33 cellular contexts compared by ENCODE assay signal in genomic region chr10:85724215-85724614, GRCh38.
"Had no signal": no experiment of that assay in that cellular context is flagged by ENCODE, and none has a peak within 500 bp of the region (broad histone marks: within the 10 kb centered on the region; RNA-seq: fewer than 3 reads in every experiment).

No MANE protein-coding gene starts in this region.

- H3K4me1 ChIP-seq: ascending aorta, breast epithelium, colonic mucosa had no signal

- FAIRE-seq: frontal cortex had no signal

- H3K4me3 Mint-ChIP-seq: activated CD4-positive, alpha-beta memory T cell treated with anti-CD3 and anti-CD28 coated beads for 36 hours; activated CD4-positive, alpha-beta T cell treated with anti-CD3 and anti-CD28 coated beads for 36 hours; activated CD4-positive, alpha-beta T cell treated with anti-CD3 and anti-CD28 coated beads, Interleukin-2, amount 10 ng/mL, durations not matched to agents 24 days and 14 days; activated CD8-positive, alpha-beta memory T cell treated with anti-CD3 and anti-CD28 coated beads, Interleukin-2, amount 10 ng/mL, durations not matched to agents 7 days and 5 days; activated CD8-positive, alpha-beta T cell treated with anti-CD3 and anti-CD28 coated beads, Interleukin-2, amount 10 ng/mL, durations not matched to agents 7 days and 5 days; activated naive CD4-positive, alpha-beta T cell treated with anti-CD3 and anti-CD28 coated beads, Interleukin-2, amount 10 ng/mL, durations not matched to agents 7 days and 5 days; activated naive CD8-positive, alpha-beta T cell treated with anti-CD3 and anti-CD28 coated beads, Interleukin-2, amount 10 ng/mL, durations not matched to agents 7 days and 5 days; brain; endodermal cell; T-helper 17 cell; T-helper 2 cell treated with Interferon-gamma antibody and Interleukin-4, amounts not matched to agents 5 μg/mL and 100 μg/mL, for 36 hours had no signal

- H3K36me3 ChIP-seq: ascending aorta, breast epithelium, cardiac muscle cell, colonic mucosa, WERI-Rb-1 had no signal

- H3K27ac Mint-ChIP-seq: activated CD4-positive, alpha-beta memory T cell treated with anti-CD3 and anti-CD28 coated beads for 36 hours; activated CD4-positive, alpha-beta T cell treated with anti-CD3 and anti-CD28 coated beads for 36 hours; activated CD4-positive, alpha-beta T cell treated with anti-CD3 and anti-CD28 coated beads, Interleukin-2, amount 10 ng/mL, durations not matched to agents 24 days and 14 days; activated CD8-positive, alpha-beta memory T cell treated with anti-CD3 and anti-CD28 coated beads, Interleukin-2, amount 10 ng/mL, durations not matched to agents 7 days and 5 days; activated CD8-positive, alpha-beta T cell treated with anti-CD3 and anti-CD28 coated beads, Interleukin-2, amount 10 ng/mL, durations not matched to agents 7 days and 5 days; activated naive CD4-positive, alpha-beta T cell treated with anti-CD3 and anti-CD28 coated beads, Interleukin-2, amount 10 ng/mL, durations not matched to agents 7 days and 5 days; activated naive CD4-positive, alpha-beta T cell treated with anti-CD3 and anti-CD28 coated beads, Interleukin-2, amount 50 U/mL, for 72 hours; activated naive CD8-positive, alpha-beta T cell treated with anti-CD3 and anti-CD28 coated beads, Interleukin-2, amount 10 ng/mL, durations not matched to agents 7 days and 5 days; brain; endodermal cell; T-helper 17 cell; T-helper 2 cell treated with Interferon-gamma antibody and Interleukin-4, amounts not matched to agents 5 μg/mL and 100 μg/mL, for 36 hours had no signal

- H3K4me3 ChIP-seq: ascending aorta, breast epithelium, cardiac muscle cell, colonic mucosa had no signal

- ATAC-seq: activated CD4-positive, alpha-beta T cell treated with anti-CD3 and anti-CD28 coated beads for 36 hours; activated CD8-positive, alpha-beta memory T cell treated with anti-CD3 and anti-CD28 coated beads, Interleukin-2, amount 10 ng/mL, durations not matched to agents 7 days and 5 days; activated CD8-positive, alpha-beta T cell treated with anti-CD3 and anti-CD28 coated beads, Interleukin-2, amount 10 ng/mL, durations not matched to agents 7 days and 5 days; activated naive CD4-positive, alpha-beta T cell treated with anti-CD3 and anti-CD28 coated beads, Interleukin-2, amount 50 U/mL, for 72 hours; esophagus mucosa; T-helper 17 cell had no signal

- H3K27me3 ChIP-seq: ascending aorta, breast epithelium, cardiac muscle cell, colonic mucosa had no signal

- H3K9me3 Mint-ChIP-seq: activated CD4-positive, alpha-beta memory T cell treated with anti-CD3 and anti-CD28 coated beads for 36 hours; activated CD4-positive, alpha-beta T cell treated with anti-CD3 and anti-CD28 coated beads, Interleukin-2, amount 10 ng/mL, durations not matched to agents 24 days and 14 days; activated naive CD4-positive, alpha-beta T cell treated with anti-CD3 and anti-CD28 coated beads, Interleukin-2, amount 10 ng/mL, durations not matched to agents 7 days and 5 days; activated naive CD4-positive, alpha-beta T cell treated with anti-CD3 and anti-CD28 coated beads, Interleukin-2, amount 50 U/mL, for 72 hours; activated naive CD8-positive, alpha-beta T cell treated with anti-CD3 and anti-CD28 coated beads, Interleukin-2, amount 10 ng/mL, durations not matched to agents 7 days and 5 days; brain; endodermal cell; T-helper 2 cell treated with Interferon-gamma antibody and Interleukin-4, amounts not matched to agents 5 μg/mL and 100 μg/mL, for 36 hours had no signal

- H3K27ac ChIP-seq: ascending aorta, breast epithelium, cardiac muscle cell, colonic mucosa, WERI-Rb-1 had no signal

- DNase-seq: activated CD4-positive, alpha-beta memory T cell treated with anti-CD3 and anti-CD28 coated beads for 36 hours; activated CD4-positive, alpha-beta T cell treated with anti-CD3 and anti-CD28 coated beads for 36 hours; activated CD4-positive, alpha-beta T cell treated with anti-CD3 and anti-CD28 coated beads, Interleukin-2, amount 10 ng/mL, durations not matched to agents 24 days and 14 days; activated CD4-positive, CD25-positive, alpha-beta regulatory T cell; activated CD4-positive, CD25-positive, alpha-beta regulatory T cell treated with anti-CD3 and anti-CD28 coated beads, Interleukin-2, amount 50 U/mL, for 72 hours; activated CD8-positive, alpha-beta memory T cell treated with anti-CD3 and anti-CD28 coated beads, Interleukin-2, amount 10 ng/mL, durations not matched to agents 7 days and 5 days; activated CD8-positive, alpha-beta memory T cell treated with anti-CD3 and anti-CD28 coated beads, Interleukin-2, amount 50 U/mL, for 4 hours; activated CD8-positive, alpha-beta T cell treated with anti-CD3 and anti-CD28 coated beads, Interleukin-2, amount 10 ng/mL, durations not matched to agents 7 days and 5 days; activated gamma-delta T cell; activated naive CD4-positive, alpha-beta T cell; activated naive CD4-positive, alpha-beta T cell treated with anti-CD3 and anti-CD28 coated beads, Interleukin-2, amount 10 ng/mL, durations not matched to agents 7 days and 5 days; activated naive CD8-positive, alpha-beta T cell treated with anti-CD3 and anti-CD28 coated beads, Interleukin-2, amount 10 ng/mL, durations not matched to agents 7 days and 5 days; activated T-cell treated with anti-CD3 and anti-CD28 coated beads, Interleukin-2, amount 50 U/mL, for 1 hour; activated T-cell treated with anti-CD3 and anti-CD28 coated beads, Interleukin-2, amount 50 U/mL, for 48 hours; central memory CD4-positive, alpha-beta T cell; cerebellar nuclear complex; colonic mucosa; effector memory CD4-positive, alpha-beta T cell; endodermal cell; foreskin fibroblast; head of caudate nucleus; T-helper 1 cell; T-helper 17 cell; T1000; WERI-Rb-1 had no signal

- H3K4me1 Mint-ChIP-seq: activated CD4-positive, alpha-beta T cell treated with anti-CD3 and anti-CD28 coated beads for 36 hours; activated CD4-positive, alpha-beta T cell treated with anti-CD3 and anti-CD28 coated beads, Interleukin-2, amount 10 ng/mL, durations not matched to agents 24 days and 14 days; activated CD8-positive, alpha-beta memory T cell treated with anti-CD3 and anti-CD28 coated beads, Interleukin-2, amount 10 ng/mL, durations not matched to agents 7 days and 5 days; activated naive CD4-positive, alpha-beta T cell treated with anti-CD3 and anti-CD28 coated beads, Interleukin-2, amount 10 ng/mL, durations not matched to agents 7 days and 5 days; activated naive CD8-positive, alpha-beta T cell treated with anti-CD3 and anti-CD28 coated beads, Interleukin-2, amount 10 ng/mL, durations not matched to agents 7 days and 5 days; brain; endodermal cell; T-helper 17 cell had no signal

- H3K36me3 Mint-ChIP-seq: activated CD4-positive, alpha-beta memory T cell treated with anti-CD3 and anti-CD28 coated beads for 36 hours; activated CD8-positive, alpha-beta memory T cell treated with anti-CD3 and anti-CD28 coated beads, Interleukin-2, amount 10 ng/mL, durations not matched to agents 7 days and 5 days; activated naive CD4-positive, alpha-beta T cell treated with anti-CD3 and anti-CD28 coated beads, Interleukin-2, amount 10 ng/mL, durations not matched to agents 7 days and 5 days; activated naive CD4-positive, alpha-beta T cell treated with anti-CD3 and anti-CD28 coated beads, Interleukin-2, amount 50 U/mL, for 72 hours; activated naive CD8-positive, alpha-beta T cell treated with anti-CD3 and anti-CD28 coated beads, Interleukin-2, amount 10 ng/mL, durations not matched to agents 7 days and 5 days had no signal

- H3K9me3 ChIP-seq: ascending aorta, breast epithelium, colonic mucosa had no signal
